ENCODE assay signal across 8 cellular contexts in genomic region chr12:8179989-8180585, GRCh38. TPM values are rescaled to one million over a fixed set of nuclear protein-coding genes. Genes with fewer than 3 reads are reported as not detected.
A peak's percentile ranks its signal among the peaks of the same experiment; 100 is the strongest.
DNase-seq lines count a peak whose midpoint lies in the region; ATAC-seq and TF ChIP-seq lines count a peak whose summit lies in the region.
"Not testable (repeated sequence)": the region's sequence is repeated elsewhere in the genome, so short reads cannot be mapped to it uniquely, and the experiment has no call there.

No MANE protein-coding gene starts in this region.

- H3K4me3 ChIP-seq in HL-60 (replicated peaks; ENCODE audit: insufficient read depth, low read length) (peak overlapping the region; percentile 60), astrocyte of the spinal cord (ENCODE audit: low read depth, low read length) (peak overlapping the region; percentile 55), heart right ventricle (peak overlapping the region; percentile 62 to 97 (median 84)), neutrophil (ENCODE audit: low read depth in 1 of 2, low read length in 1 of 2) (peak overlapping the region; percentile 60 to 73)

- 1% methylated on average over 37 to 41 of the region's 43 CpGs for WGBS in heart right ventricle, 2 donors

- not testable (repeated sequence) for H3K27me3 ChIP-seq in HL-60 (ENCODE audit: insufficient read depth, poor library complexity, severe bottlenecking); heart right ventricle; neutrophil

- H3K4me1 ChIP-seq in heart right ventricle; neutrophil (ENCODE audit: control insufficient read depth in 1 of 2, insufficient read depth in 1 of 2, low read depth in 1 of 2, low read length in 1 of 2): not testable (repeated sequence)

- H3K9me3 ChIP-seq in heart right ventricle, neutrophil: not testable (repeated sequence)

- ATAC-seq in heart right ventricle = not testable (repeated sequence)

- peak overlapping the region; percentile 33; the same call in 1 of the 2 replicates for H3K27ac ChIP-seq in HL-60 (replicated peaks)
- H3K27ac ChIP-seq in heart right ventricle = peak overlapping the region; percentile 24 to 92 (median 80)
- H3K27ac ChIP-seq in neutrophil = peak overlapping the region; percentile 18

- TF ChIP-seq CTCF in HL-60 (IDR thresholded peaks at IDR 0.05; ENCODE audit: insufficient read depth, low read length) = peak; percentile 15
- TF ChIP-seq CTCF in astrocyte of the spinal cord (IDR thresholded peaks at IDR 0.05; ENCODE audit: low read depth, low read length) = peak; percentile 55
- peak; percentile 51 to 85 (median 81) for TF ChIP-seq CTCF in heart right ventricle (IDR thresholded peaks at IDR 0.05)
- TF ChIP-seq CTCF in neutrophil (IDR thresholded peaks at IDR 0.05) = peak; percentile 87

- intact Hi-C loops in heart right ventricle (cut with DNase I) = loop anchor here in 2 of 10 donors (10.0 kb wide), 2 partner anchors 65 to 75 kb away; no protein-coding TSS in a partner anchor

- DNase-seq in COLO668 (lab: John Stamatoyannopoulos, UW; ENCODE audit: unreplicated experiment) (peak; percentile 29), HL-60 (ENCODE audit: low read depth in 1 of 2, low spot score in 1 of 2) (peak; percentile 29 to 71), NCI-H524 (lab: John Stamatoyannopoulos, UW) (peak; percentile 3 to 39), astrocyte of the spinal cord (ENCODE audit: low read depth, low spot score) (peak; percentile 53), heart right ventricle (peak; percentile 45 to 85)
- DNase-seq in activated CD4-positive, CD25-positive, alpha-beta regulatory T cell treated with anti-CD3 and anti-CD28 coated beads, Interleukin-2, amount 50 U/mL, for 16 hours (ENCODE audit: low read depth, low spot score) = peak; percentile 33
- peak; percentile 45 to 76 for DNase-seq in stimulated activated CD8-positive, alpha-beta memory T cell treated with anti-CD3 and anti-CD28 coated beads, Interleukin-7, amount 100 ng/mL, for 4 hours (ENCODE audit: low read depth in 2 of 2)

- in situ Hi-C loops in astrocyte of the spinal cord (cut with HindIII; ENCODE audit: low sequenced_read_pairs) = not testable (repeated sequence)

- not testable (repeated sequence) for H3K36me3 ChIP-seq in heart right ventricle, neutrophil

RNA-seq across cellular contexts. Expression of gene ZNF705A, which starts 23.3 kb away (rescaled TPM):
- not detected for total RNA-seq in heart right ventricle
- not detected for polyA plus RNA-seq in heart right ventricle

RNA-seq across cellular contexts. Expression of gene FAM90A1, which starts 47.3 kb away (rescaled TPM):
- total RNA-seq in heart right ventricle = under 1 TPM in 6 of 10 donors, not detected in 4; 0.10 to 0.44 (median 0.21) TPM
- polyA plus RNA-seq in heart right ventricle = under 1 TPM in 1 of 2 donors, not detected in 1; 0.03 TPM

RNA-seq across cellular contexts. Expression of gene CLEC4A, which starts 56.7 kb away (rescaled TPM):
- 1 to 10 TPM in 4 of 10 donors, under 1 TPM in 1, not detected in 5; 0.39 to 4.9 (median 1.2) TPM for total RNA-seq in heart right ventricle
- 1 to 10 TPM in 1 of 2 donors, under 1 TPM in 1; 0.51 to 2.5 TPM for polyA plus RNA-seq in heart right ventricle

Comparison
In these comparisons a context has a peak if more than half of its experiments do, and no peak if none do; other contexts are left out.
1. H3K27ac ChIP-seq: peak in every context shown above with its lines; median percentile 80 in heart right ventricle; 33 in HL-60; 18 in neutrophil.
2. CTCF ChIP-seq: peak in every context shown above with its lines; median percentile 87 in neutrophil; 81 in heart right ventricle; 55 in astrocyte of the spinal cord; 15 in HL-60.